In genomic region chr4:48139688-48140087, GRCh38 we compare ENCODE assay signal across 13 cellular contexts. TPM values are rescaled to one million over a fixed set of nuclear protein-coding genes. Genes with fewer than 3 reads are reported as not detected.
DNase-seq lines count a peak whose midpoint lies in the region; ATAC-seq and TF ChIP-seq lines count a peak whose summit lies in the region.
"Had no signal": no experiment of that assay in that cellular context is flagged by ENCODE, and none has a peak within 500 bp of the region (broad histone marks: within the 10 kb centered on the region; RNA-seq: fewer than 3 reads in every experiment).

No MANE protein-coding gene starts in this region.

- DNase-seq in NCI-H2029 (lab: John Stamatoyannopoulos, UW) (peak; percentile 5), NCI-H2029 treated with DMSO at 0.1 percent for 48 hours (lab: John Stamatoyannopoulos, UW) (no peak), kidney tubule cell (ENCODE audit: low spot score) (peak; percentile 33), iPS-NIHi11 (ENCODE audit: low spot score) (no peak), RKO (ENCODE audit: low spot score) (no peak), MV-4-11 (lab: John Stamatoyannopoulos, UW) (no peak)
- DNase-seq: 8988T; NCI-H1436; stimulated activated CD4-positive, alpha-beta T cell treated with anti-CD3 and anti-CD28 coated beads, Interleukin-15, amount 100 ng/mL, for 24 hours; upper lobe of left lung had no signal

- no peaks in the 10 kb centered on the region for H3K27me3 ChIP-seq in Loucy (ENCODE audit: insufficient read depth, low read length, poor library complexity, severe bottlenecking)
- H3K27me3 ChIP-seq: SJSA1, upper lobe of left lung had no signal

- peak overlapping the region; percentile 17 for H3K4me3 ChIP-seq in Loucy (ENCODE audit: low read length, poor library complexity, severe bottlenecking)
- H3K4me3 ChIP-seq: SJSA1, upper lobe of left lung had no signal

- no peak for ATAC-seq in activated T-helper 17 cell treated with anti-CD3 and anti-CD28 coated beads, Interleukin-2, amount 50 U/mL, for 72 hours (replicated peaks)

- H3F3A ChIP-seq in Loucy (ENCODE audit: low read depth): peaks cover 9% of the 10 kb centered on the region; the same call in 1 of the 2 replicates

- TF ChIP-seq CTCF in Loucy (conservative IDR thresholded peaks at IDR 0.05; ENCODE audit: low read length): no peak

- no peaks in the 10 kb centered on the region for H3K79me2 ChIP-seq in Loucy (ENCODE audit: insufficient read depth, low read length)

- H3K9me3 ChIP-seq in Loucy (ENCODE audit: insufficient read depth, low read depth, low read length): no peaks in the 10 kb centered on the region
- H3K9me3 ChIP-seq: SJSA1, upper lobe of left lung had no signal

- no peaks in the 10 kb centered on the region for H3K27me3 Mint-ChIP-seq in activated T-helper 17 cell treated with anti-CD3 and anti-CD28 coated beads, Interleukin-2, amount 50 U/mL, for 72 hours

- peaks cover 34% of the 10 kb centered on the region for H3K4me1 ChIP-seq in Loucy (ENCODE audit: insufficient read depth, low read length, poor library complexity, severe bottlenecking)
- H3K4me1 ChIP-seq: SJSA1 had no signal

- H2AFZ ChIP-seq in Loucy (ENCODE audit: low read length): no peak overlapping the region

- peak overlapping the region; percentile 55 for H3K4me2 ChIP-seq in Loucy (ENCODE audit: low read depth, low read length, poor library complexity, severe bottlenecking)

- H3K9ac ChIP-seq in Loucy (ENCODE audit: low read depth, low read length, poor library complexity, severe bottlenecking): peak overlapping the region; percentile 52

- no peaks in the 10 kb centered on the region for H4K20me1 ChIP-seq in Loucy (ENCODE audit: insufficient read depth, low read length, poor library complexity, severe bottlenecking)

- peaks cover 70% of the 10 kb centered on the region for H3K36me3 ChIP-seq in Loucy (ENCODE audit: insufficient read depth, low read length)
- H3K36me3 ChIP-seq: SJSA1 had no signal

- H3K4me1 Mint-ChIP-seq in activated T-helper 17 cell treated with anti-CD3 and anti-CD28 coated beads, Interleukin-2, amount 50 U/mL, for 72 hours: peaks cover 40% of the 10 kb centered on the region

- H3K27ac Mint-ChIP-seq in activated T-helper 17 cell treated with anti-CD3 and anti-CD28 coated beads, Interleukin-2, amount 50 U/mL, for 72 hours: peak overlapping the region; percentile 69

- H3K4me3 Mint-ChIP-seq in activated T-helper 17 cell treated with anti-CD3 and anti-CD28 coated beads, Interleukin-2, amount 50 U/mL, for 72 hours: peak overlapping the region; percentile 60

- no peaks in the 10 kb centered on the region for H3K36me3 Mint-ChIP-seq in activated T-helper 17 cell treated with anti-CD3 and anti-CD28 coated beads, Interleukin-2, amount 50 U/mL, for 72 hours (ENCODE audit: low read depth)

- no peaks in the 10 kb centered on the region for H3K9me3 Mint-ChIP-seq in activated T-helper 17 cell treated with anti-CD3 and anti-CD28 coated beads, Interleukin-2, amount 50 U/mL, for 72 hours

- H3K9me2 ChIP-seq in Loucy (replicated peaks; ENCODE audit: low read depth, low read length): no peaks in the 10 kb centered on the region

RNA-seq across cellular contexts. Expression of gene TXK, which starts 5.6 kb away (rescaled TPM):
- 10 to 100 TPM; 26.8 to 28.8 TPM for total RNA-seq in activated T-helper 17 cell treated with anti-CD3 and anti-CD28 coated beads, Interleukin-2, amount 50 U/mL, for 72 hours

Comparison
In these comparisons a context has a peak if more than half of its experiments do, and no peak if none do; other contexts are left out.
1. DNase-seq: peak in NCI-H2029 (single experiment) and kidney tubule cell (single experiment); none in NCI-H2029 treated with DMSO at 0.1 percent for 48 hours (single experiment), iPS-NIHi11 (single experiment), RKO (single experiment) and MV-4-11 (single experiment).